ENCODE assay signal across 30 cellular contexts in genomic region chr4:136725286-136726081, GRCh38.
"Had no signal": no experiment of that assay in that cellular context is flagged by ENCODE, and none has a peak within 500 bp of the region (broad histone marks: within the 10 kb centered on the region; RNA-seq: fewer than 3 reads in every experiment).

No MANE protein-coding gene starts in this region.

- H3K36me3 ChIP-seq: gastrocnemius medialis, neutrophil, ovary, prostate gland, sigmoid colon, transverse colon, WERI-Rb-1 had no signal

- H3K27me3 ChIP-seq: breast epithelium, gastrocnemius medialis, neutrophil, ovary, sigmoid colon, transverse colon had no signal

- H3K27ac Mint-ChIP-seq: activated CD4-positive, alpha-beta memory T cell treated with anti-CD3 and anti-CD28 coated beads, Interleukin-2, amount 10 ng/mL, durations not matched to agents 7 days and 5 days; activated CD4-positive, alpha-beta T cell treated with anti-CD3 and anti-CD28 coated beads, Interleukin-2, amount 10 ng/mL, durations not matched to agents 24 days and 14 days; activated naive CD4-positive, alpha-beta T cell treated with anti-CD3 and anti-CD28 coated beads, Interleukin-2, amount 50 U/mL, for 72 hours; activated T-helper 2 cell treated with anti-CD3 and anti-CD28 coated beads, Interferon-gamma antibody, Interleukin-2, Interleukin-4, amounts not matched to agents 10 μg/mL and 5 μg/mL and 100 μg/mL, durations not matched to agents 14 hours and 24 hours and 36 hours; mesothelial cell of epicardium; naive B cell; nephron progenitor cell; T-helper 1 cell treated with Interleukin-12 subunit alpha and Interleukin-12 subunit beta and Interleukin-4 antibody, amounts not matched to agents 30 μg/mL and 1 μg/mL, for 36 hours had no signal

- H3K9me3 ChIP-seq: breast epithelium, gastrocnemius medialis, neutrophil, ovary, prostate gland, sigmoid colon, transverse colon had no signal

- H3K4me3 ChIP-seq: breast epithelium, gastrocnemius medialis, ovary, prostate gland, sigmoid colon, SK-N-MC, transverse colon had no signal

- H3K27me3 Mint-ChIP-seq: activated CD4-positive, alpha-beta memory T cell treated with anti-CD3 and anti-CD28 coated beads, Interleukin-2, amount 10 ng/mL, durations not matched to agents 7 days and 5 days; activated CD4-positive, alpha-beta T cell treated with anti-CD3 and anti-CD28 coated beads, Interleukin-2, amount 10 ng/mL, durations not matched to agents 24 days and 14 days; naive B cell had no signal

- H3K9me3 Mint-ChIP-seq: activated CD4-positive, alpha-beta T cell treated with anti-CD3 and anti-CD28 coated beads, Interleukin-2, amount 10 ng/mL, durations not matched to agents 24 days and 14 days; nephron progenitor cell had no signal

- H3K4me1 Mint-ChIP-seq: activated CD4-positive, alpha-beta memory T cell treated with anti-CD3 and anti-CD28 coated beads, Interleukin-2, amount 10 ng/mL, durations not matched to agents 7 days and 5 days; activated CD4-positive, alpha-beta T cell treated with anti-CD3 and anti-CD28 coated beads, Interleukin-2, amount 10 ng/mL, durations not matched to agents 24 days and 14 days; mesothelial cell of epicardium; naive B cell; nephron progenitor cell had no signal

- DNase-seq: activated CD4-positive, alpha-beta memory T cell treated with anti-CD3 and anti-CD28 coated beads, Interleukin-2, amount 10 ng/mL, durations not matched to agents 7 days and 5 days; activated CD4-positive, alpha-beta T cell treated with anti-CD3 and anti-CD28 coated beads, Interleukin-2, amount 10 ng/mL, durations not matched to agents 24 days and 14 days; activated CD4-positive, CD25-positive, alpha-beta regulatory T cell treated with anti-CD3 and anti-CD28 coated beads, Interleukin-2, amount 50 U/mL, for 72 hours; activated T-cell treated with anti-CD3 and anti-CD28 coated beads, Interleukin-2, amount 50 U/mL, for 4 hours; aorta; central memory CD4-positive, alpha-beta T cell; effector CD8-positive, alpha-beta T cell; gastrocnemius medialis; glutamatergic neuron; hippocampal formation; kidney; left colon; mammary epithelial cell; naive B cell; nephron progenitor cell; ovary; sigmoid colon; stimulated activated CD4-positive, alpha-beta T cell treated with anti-CD3 and anti-CD28 coated beads, Interleukin-15, amount 100 ng/mL, for 24 hours; stimulated activated naive CD4-positive, alpha-beta T cell; T-helper 9 cell; transverse colon; WERI-Rb-1 had no signal

- H3K27ac ChIP-seq: breast epithelium, gastrocnemius medialis, neutrophil, ovary, prostate gland, sigmoid colon, SK-N-MC, transverse colon, WERI-Rb-1 had no signal

- ATAC-seq: activated naive CD4-positive, alpha-beta T cell treated with anti-CD3 and anti-CD28 coated beads, Interleukin-2, amount 50 U/mL, for 72 hours; activated T-cell treated with anti-CD3 and anti-CD28 coated beads, Interleukin-2, amount 50 U/mL, for 4 hours; gastrocnemius medialis; left colon had no signal

- H3K36me3 Mint-ChIP-seq: activated naive CD4-positive, alpha-beta T cell treated with anti-CD3 and anti-CD28 coated beads, Interleukin-2, amount 50 U/mL, for 72 hours; mesothelial cell of epicardium; naive B cell had no signal

- H3K4me1 ChIP-seq: breast epithelium, gastrocnemius medialis, prostate gland, sigmoid colon, transverse colon had no signal

- H3K4me3 Mint-ChIP-seq: activated CD4-positive, alpha-beta memory T cell treated with anti-CD3 and anti-CD28 coated beads, Interleukin-2, amount 10 ng/mL, durations not matched to agents 7 days and 5 days; activated CD4-positive, alpha-beta T cell treated with anti-CD3 and anti-CD28 coated beads, Interleukin-2, amount 10 ng/mL, durations not matched to agents 24 days and 14 days; activated T-cell treated with anti-CD3 and anti-CD28 coated beads, Interleukin-2, amount 50 U/mL, for 4 hours; mesothelial cell of epicardium; naive B cell; nephron progenitor cell; T-helper 1 cell treated with Interleukin-12 subunit alpha and Interleukin-12 subunit beta and Interleukin-4 antibody, amounts not matched to agents 30 μg/mL and 1 μg/mL, for 36 hours had no signal
